In genomic region chr13:19601749-19602725, GRCh38 we compare ENCODE assay signal across 1 cellular context.
A peak's percentile ranks its signal among the peaks of the same experiment; 100 is the strongest.
TF ChIP-seq lines count a peak whose summit lies in the region.

No MANE protein-coding gene starts in this region.

TF ChIP-seq in HepG2, 621 proteins besides CTCF, POLR2A, EP300 and RAD21 (continued from another document and continues in another):
- TF ChIP-seq SKI (IDR thresholded peaks at IDR 0.05; ENCODE audit: partially characterized antibody) (peak; percentile 43), POLR2G (IDR thresholded peaks at IDR 0.05; ENCODE audit: low read depth, low read length) (peak; percentile 91), ZNF574 (CRISPR knock-in tag; IDR thresholded peaks at IDR 0.05) (peak; percentile 58), MAX (IDR thresholded peaks at IDR 0.05) (peak; percentile 72), UBTF (CRISPR knock-in tag; IDR thresholded peaks at IDR 0.05) (peak; percentile 98; the same call in 1 of the 2 replicates), HOXA3 (CRISPR knock-in tag; IDR thresholded peaks at IDR 0.05) (peak; percentile 82), ZNF772 (CRISPR knock-in tag; IDR thresholded peaks at IDR 0.05) (0 out of 2 replicates have a peak, but pooled peaks have one; percentile 45), ZNF678 (CRISPR knock-in tag; IDR thresholded peaks at IDR 0.05) (peak; percentile 81; the same call in 1 of the 2 replicates), SRY (CRISPR knock-in tag; IDR thresholded peaks at IDR 0.05) (0 out of 2 replicates have a peak, but pooled peaks have one; percentile 23), SAP130 (CRISPR knock-in tag; IDR thresholded peaks at IDR 0.05; ENCODE audit: low read depth) (peak; percentile 64), ZNF704 (CRISPR knock-in tag; IDR thresholded peaks at IDR 0.05; ENCODE audit: borderline replicate concordance) (0 out of 2 replicates have a peak, but pooled peaks have one; percentile 32), HES4 (CRISPR knock-in tag; IDR thresholded peaks at IDR 0.05; ENCODE audit: borderline replicate concordance) (0 out of 2 replicates have a peak, but pooled peaks have one; percentile 77), STAG1 (CRISPR knock-in tag; IDR thresholded peaks at IDR 0.05) (peak; percentile 35), ZNF780A (CRISPR knock-in tag; IDR thresholded peaks at IDR 0.05) (0 out of 2 replicates have a peak, but pooled peaks have one; percentile 39), ZNF451 (CRISPR knock-in tag; IDR thresholded peaks at IDR 0.05) (peak; percentile 87), ZNF296 (CRISPR knock-in tag; conservative IDR thresholded peaks at IDR 0.05) (no peak), ZNF652 (CRISPR knock-in tag; IDR thresholded peaks at IDR 0.05; ENCODE audit: borderline replicate concordance, low read depth) (no peak), ZBTB10 (CRISPR knock-in tag; IDR thresholded peaks at IDR 0.05; ENCODE audit: borderline replicate concordance) (no peak), ZGPAT (CRISPR knock-in tag; IDR thresholded peaks at IDR 0.05) (peak; percentile 34; the same call in 1 of the 2 replicates), ZNF740 (CRISPR knock-in tag; IDR thresholded peaks at IDR 0.05) (no peak), ZNF615 (CRISPR knock-in tag; IDR thresholded peaks at IDR 0.05; ENCODE audit: borderline replicate concordance) (no peak), KMT2A (CRISPR knock-in tag; IDR thresholded peaks at IDR 0.05) (peak; percentile 88), PHF21A (CRISPR knock-in tag; IDR thresholded peaks at IDR 0.05) (peak; percentile 22; the same call in 1 of the 2 replicates), MTF1 (CRISPR knock-in tag; IDR thresholded peaks at IDR 0.05) (no peak), NFAT5 (CRISPR knock-in tag; IDR thresholded peaks at IDR 0.05) (peak; percentile 83; the same call in 1 of the 2 replicates), ZBTB1 (CRISPR knock-in tag; IDR thresholded peaks at IDR 0.05; ENCODE audit: borderline replicate concordance) (no peak), ZSCAN21 (CRISPR knock-in tag; IDR thresholded peaks at IDR 0.05; ENCODE audit: borderline replicate concordance) (peak; percentile 83; the same call in 1 of the 2 replicates), THYN1 (CRISPR knock-in tag; IDR thresholded peaks at IDR 0.05; ENCODE audit: borderline replicate concordance, low read depth) (no peak), KLF12 (CRISPR knock-in tag; IDR thresholded peaks at IDR 0.05; ENCODE audit: borderline replicate concordance) (peak; percentile 44; the same call in 1 of the 2 replicates), DRAP1 (CRISPR knock-in tag; IDR thresholded peaks at IDR 0.05) (peak; percentile 25; the same call in 1 of the 2 replicates), ZNF235 (CRISPR knock-in tag; IDR thresholded peaks at IDR 0.05; ENCODE audit: borderline replicate concordance) (peak; percentile 43; the same call in 1 of the 2 replicates), BORCS8-MEF2B (CRISPR knock-in tag; IDR thresholded peaks at IDR 0.05) (peak; percentile 27; the same call in 1 of the 2 replicates), ZBTB14 (CRISPR knock-in tag; IDR thresholded peaks at IDR 0.05) (peak; percentile 77), ZNF674 (CRISPR knock-in tag; IDR thresholded peaks at IDR 0.05; ENCODE audit: low read depth) (no peak)
